Comparison of ENCODE assay signal across 9 cellular contexts in the genomic region with DNA sequence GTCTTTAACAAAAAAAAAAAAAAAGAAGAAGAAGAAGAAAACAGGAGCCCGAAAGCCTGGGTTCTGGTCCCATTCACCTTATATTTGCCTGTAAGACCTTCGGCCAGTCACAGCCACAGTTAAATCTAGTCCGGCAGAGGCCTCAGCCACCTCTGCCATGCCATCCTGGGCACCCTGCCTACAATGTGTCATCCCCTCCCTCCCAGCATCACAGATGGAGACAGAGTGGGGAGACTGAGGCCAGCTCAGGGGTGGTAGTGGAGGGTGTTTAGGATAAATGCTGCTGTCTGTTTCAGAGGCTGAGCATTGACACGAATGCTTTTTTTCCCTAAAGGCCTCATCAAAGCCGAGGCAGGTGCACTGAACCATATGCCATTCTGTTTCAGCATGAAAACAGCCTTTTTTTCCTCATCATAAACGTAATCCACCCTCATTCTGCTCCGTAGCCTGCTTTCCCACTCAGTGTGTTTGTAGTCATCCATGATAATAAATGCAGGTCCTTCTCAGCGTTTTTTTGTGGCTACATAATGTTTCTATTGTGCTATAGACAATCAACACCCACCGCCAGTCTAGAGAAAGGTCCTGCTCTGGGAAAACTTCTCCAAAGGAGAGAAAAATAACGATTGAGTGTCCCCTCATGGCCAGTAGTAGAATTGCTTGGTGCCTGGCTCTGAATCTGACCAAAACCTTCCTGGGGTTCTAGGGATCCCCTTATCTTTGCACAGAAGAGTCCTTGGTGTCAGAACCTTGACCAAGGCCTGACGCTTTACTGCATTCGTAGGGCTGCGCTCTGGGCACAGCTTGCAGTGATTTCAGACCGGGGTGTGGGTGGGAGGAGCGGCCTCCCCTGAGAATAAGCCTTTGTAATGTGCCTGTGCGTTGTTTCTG. TPM values are rescaled to one million over a fixed set of nuclear protein-coding genes. Genes with fewer than 3 reads are reported as not detected.
DNase-seq lines count a peak whose midpoint lies in the region; ATAC-seq and TF ChIP-seq lines count a peak whose summit lies in the region.
"Had no signal": no experiment of that assay in that cellular context is flagged by ENCODE, and none has a peak within 500 bp of the region (broad histone marks: within the 10 kb centered on the region; RNA-seq: fewer than 3 reads in every experiment).

No MANE protein-coding gene starts in this region.

- H3K9me3 Mint-ChIP-seq in progenitor cell of endocrine pancreas (ENCODE audit: low read depth), result no peaks in the 10 kb centered on the region

- ATAC-seq in GM19455 (IDR thresholded peaks at IDR 0.05; ENCODE audit: unreplicated experiment) (no peak), HG03280 (IDR thresholded peaks at IDR 0.05; ENCODE audit: unreplicated experiment) (no peak)

- peak; percentile 39 for DNase-seq in DMS 273 (lab: John Stamatoyannopoulos, UW; ENCODE audit: unreplicated experiment)
- no peak for DNase-seq in DMS 273 treated with DMSO at 0.1 percent for 48 hours (lab: John Stamatoyannopoulos, UW)
- DNase-seq in NCI-H2171 (lab: John Stamatoyannopoulos, UW), result peak; percentile 64
- no peak for DNase-seq in epithelial cell of esophagus (ENCODE audit: low read depth)
- no peak for DNase-seq in progenitor cell of endocrine pancreas (ENCODE audit: low spot score, unreplicated experiment)
- no peak for DNase-seq in SKM-1 treated with dmso at 0.1 percent for 144 hours (lab: John Stamatoyannopoulos, UW; ENCODE audit: unreplicated experiment)

- TF ChIP-seq CTCF in epithelial cell of esophagus (IDR thresholded peaks at IDR 0.05; ENCODE audit: insufficient read depth, low read depth, low read length, missing control alignments) (peak; percentile 34), progenitor cell of endocrine pancreas (IDR thresholded peaks at IDR 0.05; ENCODE audit: unreplicated experiment) (peak; percentile 64)

- H3K4me3 Mint-ChIP-seq in progenitor cell of endocrine pancreas (ENCODE audit: low read depth), result no peak overlapping the region

- H3K4me1 Mint-ChIP-seq in progenitor cell of endocrine pancreas (ENCODE audit: low read depth), result peaks cover 2% of the 10 kb centered on the region

- peaks cover 2% of the 10 kb centered on the region for H3K36me3 Mint-ChIP-seq in progenitor cell of endocrine pancreas (ENCODE audit: insufficient read depth)

- H3K27ac Mint-ChIP-seq in progenitor cell of endocrine pancreas, result no peak overlapping the region

- H3K4me3 ChIP-seq in epithelial cell of esophagus (ENCODE audit: low read length), result no peak overlapping the region
- H3K4me3 ChIP-seq: coronary artery had no signal

- no peaks in the 10 kb centered on the region for H3K27me3 Mint-ChIP-seq in progenitor cell of endocrine pancreas

RNA-seq across cellular contexts. Expression of a gene that starts 41.1 kb away (rescaled TPM):
- total RNA-seq in progenitor cell of endocrine pancreas, result 30.4 and 30.9 TPM in 2 replicates

Comparison
In these comparisons a context has a peak if more than half of its experiments do, and no peak if none do; other contexts are left out.
1. DNase-seq: peak in DMS 273 (single experiment) and NCI-H2171 (single experiment); none in DMS 273 treated with DMSO at 0.1 percent for 48 hours (single experiment), epithelial cell of esophagus (single experiment), progenitor cell of endocrine pancreas (single experiment) and SKM-1 treated with dmso at 0.1 percent for 144 hours (single experiment).